1 cellular context compared by ENCODE assay signal in the genomic region with DNA sequence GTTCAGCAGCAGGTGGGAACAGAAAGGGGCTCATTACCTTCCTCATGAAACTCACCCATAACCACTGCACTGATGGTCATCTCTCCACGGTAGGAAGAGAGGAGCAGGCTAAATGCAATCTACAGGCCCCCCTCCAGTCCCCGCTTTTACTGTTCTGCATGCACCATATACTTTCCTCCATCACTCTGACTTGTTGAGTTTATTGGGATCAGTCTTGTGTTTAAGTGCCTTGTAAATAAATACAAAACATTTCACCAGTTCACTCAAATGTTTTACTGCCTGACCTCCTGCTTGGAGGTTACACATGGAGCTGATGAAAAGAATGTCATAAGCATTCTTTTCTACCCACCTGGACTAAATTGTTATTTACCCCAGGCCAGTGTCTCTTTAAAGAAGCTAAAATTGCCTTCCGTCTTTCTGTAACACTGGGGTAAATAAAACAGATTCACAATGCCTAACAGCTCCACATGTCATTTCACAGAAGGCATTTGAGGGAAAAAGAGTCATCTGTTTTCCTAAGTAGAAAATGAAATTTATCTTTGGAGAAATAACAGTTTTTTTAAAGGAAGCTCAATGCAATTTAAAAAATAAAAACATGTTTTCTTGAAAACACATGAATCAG.
TF ChIP-seq lines count a peak whose summit lies in the region.

No MANE protein-coding gene starts in this region.

TF ChIP-seq in HEK293, 187 proteins besides CTCF, POLR2A, EP300 and RAD21 (continued from another document and continues in another):
- TF ChIP-seq, protein P1, sequence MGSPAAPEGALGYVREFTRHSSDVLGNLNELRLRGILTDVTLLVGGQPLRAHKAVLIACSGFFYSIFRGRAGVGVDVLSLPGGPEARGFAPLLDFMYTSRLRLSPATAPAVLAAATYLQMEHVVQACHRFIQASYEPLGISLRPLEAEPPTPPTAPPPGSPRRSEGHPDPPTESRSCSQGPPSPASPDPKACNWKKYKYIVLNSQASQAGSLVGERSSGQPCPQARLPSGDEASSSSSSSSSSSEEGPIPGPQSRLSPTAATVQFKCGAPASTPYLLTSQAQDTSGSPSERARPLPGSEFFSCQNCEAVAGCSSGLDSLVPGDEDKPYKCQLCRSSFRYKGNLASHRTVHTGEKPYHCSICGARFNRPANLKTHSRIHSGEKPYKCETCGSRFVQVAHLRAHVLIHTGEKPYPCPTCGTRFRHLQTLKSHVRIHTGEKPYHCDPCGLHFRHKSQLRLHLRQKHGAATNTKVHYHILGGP (tag by site-specific recombination; IDR thresholded peaks at IDR 0.05): no peak
- TF ChIP-seq, protein P2, sequence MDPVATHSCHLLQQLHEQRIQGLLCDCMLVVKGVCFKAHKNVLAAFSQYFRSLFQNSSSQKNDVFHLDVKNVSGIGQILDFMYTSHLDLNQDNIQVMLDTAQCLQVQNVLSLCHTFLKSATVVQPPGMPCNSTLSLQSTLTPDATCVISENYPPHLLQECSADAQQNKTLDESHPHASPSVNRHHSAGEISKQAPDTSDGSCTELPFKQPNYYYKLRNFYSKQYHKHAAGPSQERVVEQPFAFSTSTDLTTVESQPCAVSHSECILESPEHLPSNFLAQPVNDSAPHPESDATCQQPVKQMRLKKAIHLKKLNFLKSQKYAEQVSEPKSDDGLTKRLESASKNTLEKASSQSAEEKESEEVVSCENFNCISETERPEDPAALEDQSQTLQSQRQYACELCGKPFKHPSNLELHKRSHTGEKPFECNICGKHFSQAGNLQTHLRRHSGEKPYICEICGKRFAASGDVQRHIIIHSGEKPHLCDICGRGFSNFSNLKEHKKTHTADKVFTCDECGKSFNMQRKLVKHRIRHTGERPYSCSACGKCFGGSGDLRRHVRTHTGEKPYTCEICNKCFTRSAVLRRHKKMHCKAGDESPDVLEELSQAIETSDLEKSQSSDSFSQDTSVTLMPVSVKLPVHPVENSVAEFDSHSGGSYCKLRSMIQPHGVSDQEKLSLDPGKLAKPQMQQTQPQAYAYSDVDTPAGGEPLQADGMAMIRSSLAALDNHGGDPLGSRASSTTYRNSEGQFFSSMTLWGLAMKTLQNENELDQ (tag by site-specific recombination; IDR thresholded peaks at IDR 0.05; ENCODE audit: low read depth): no peak
- TF ChIP-seq ZSCAN16 (tag by site-specific recombination; IDR thresholded peaks at IDR 0.05) (0 out of 2 replicates have a peak, but pooled peaks have one; percentile 27), ZNF776 (tag by site-specific recombination; IDR thresholded peaks at IDR 0.05; ENCODE audit: borderline replicate concordance) (no peak), ZEB2 (tag by site-specific recombination; IDR thresholded peaks at IDR 0.05) (peak; percentile 90), IKZF3 (tag by site-specific recombination; IDR thresholded peaks at IDR 0.05) (peak; percentile 97), GLI2 (tag by site-specific recombination; IDR thresholded peaks at IDR 0.05; ENCODE audit: borderline replicate concordance, low read depth) (peak; percentile 95), ZNF423 (tag by site-specific recombination; IDR thresholded peaks at IDR 0.05) (peak; percentile 86), SP7 (tag by site-specific recombination; IDR thresholded peaks at IDR 0.05) (peak; percentile 72), ZNF621 (tag by site-specific recombination; IDR thresholded peaks at IDR 0.05) (no peak), ZNF19 (tag by site-specific recombination; IDR thresholded peaks at IDR 0.05; ENCODE audit: low read depth) (0 out of 2 replicates have a peak, but pooled peaks have one; percentile 74), ZNF341 (tag by site-specific recombination; IDR thresholded peaks at IDR 0.05; ENCODE audit: low read depth) (peak; percentile 35; the same call in 1 of the 2 replicates), ZNF514 (tag by site-specific recombination; IDR thresholded peaks at IDR 0.05) (no peak), ZNF121 (tag by site-specific recombination; IDR thresholded peaks at IDR 0.05) (peak; percentile 73; the same call in 1 of the 2 replicates), ZXDB (tag by site-specific recombination; IDR thresholded peaks at IDR 0.05) (peak; percentile 88), RBAK (tag by site-specific recombination; IDR thresholded peaks at IDR 0.05) (no peak), TCF7L2 (IDR thresholded peaks at IDR 0.05; ENCODE audit: borderline replicate concordance, low read depth, low read length) (peak; percentile 78; the same call in 1 of the 2 replicates), ZNF629 (tag by site-specific recombination; IDR thresholded peaks at IDR 0.05) (peak; percentile 76), PRDM1 (tag by site-specific recombination; IDR thresholded peaks at IDR 0.05) (no peak), ZBTB20 (tag by site-specific recombination; IDR thresholded peaks at IDR 0.05) (no peak), HOXD13 (CRISPR knock-in tag; IDR thresholded peaks at IDR 0.05; ENCODE audit: borderline replicate concordance) (peak; percentile 98), SCRT2 (tag by site-specific recombination; IDR thresholded peaks at IDR 0.05) (peak; percentile 89), ZNF571 (tag by site-specific recombination; IDR thresholded peaks at IDR 0.05) (no peak), ZNF623 (tag by site-specific recombination; IDR thresholded peaks at IDR 0.05) (no peak), YY2 (tag by site-specific recombination; IDR thresholded peaks at IDR 0.05) (no peak), ZNF2 (tag by site-specific recombination; IDR thresholded peaks at IDR 0.05) (peak; percentile 65; the same call in 1 of the 2 replicates), ZNF248 (tag by site-specific recombination; IDR thresholded peaks at IDR 0.05) (no peak), KLF7 (tag by site-specific recombination; IDR thresholded peaks at IDR 0.05; ENCODE audit: borderline replicate concordance) (peak; percentile 84; the same call in 1 of the 2 replicates)
- TF ChIP-seq, protein P3, sequence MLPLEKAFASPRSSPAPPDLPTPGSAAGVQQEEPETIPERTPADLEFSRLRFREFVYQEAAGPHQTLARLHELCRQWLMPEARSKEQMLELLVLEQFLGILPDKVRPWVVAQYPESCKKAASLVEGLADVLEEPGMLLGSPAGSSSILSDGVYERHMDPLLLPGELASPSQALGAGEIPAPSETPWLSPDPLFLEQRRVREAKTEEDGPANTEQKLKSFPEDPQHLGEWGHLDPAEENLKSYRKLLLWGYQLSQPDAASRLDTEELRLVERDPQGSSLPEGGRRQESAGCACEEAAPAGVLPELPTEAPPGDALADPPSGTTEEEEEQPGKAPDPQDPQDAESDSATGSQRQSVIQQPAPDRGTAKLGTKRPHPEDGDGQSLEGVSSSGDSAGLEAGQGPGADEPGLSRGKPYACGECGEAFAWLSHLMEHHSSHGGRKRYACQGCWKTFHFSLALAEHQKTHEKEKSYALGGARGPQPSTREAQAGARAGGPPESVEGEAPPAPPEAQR (tag by site-specific recombination; IDR thresholded peaks at IDR 0.05): no peak
- TF ChIP-seq, protein P4, sequence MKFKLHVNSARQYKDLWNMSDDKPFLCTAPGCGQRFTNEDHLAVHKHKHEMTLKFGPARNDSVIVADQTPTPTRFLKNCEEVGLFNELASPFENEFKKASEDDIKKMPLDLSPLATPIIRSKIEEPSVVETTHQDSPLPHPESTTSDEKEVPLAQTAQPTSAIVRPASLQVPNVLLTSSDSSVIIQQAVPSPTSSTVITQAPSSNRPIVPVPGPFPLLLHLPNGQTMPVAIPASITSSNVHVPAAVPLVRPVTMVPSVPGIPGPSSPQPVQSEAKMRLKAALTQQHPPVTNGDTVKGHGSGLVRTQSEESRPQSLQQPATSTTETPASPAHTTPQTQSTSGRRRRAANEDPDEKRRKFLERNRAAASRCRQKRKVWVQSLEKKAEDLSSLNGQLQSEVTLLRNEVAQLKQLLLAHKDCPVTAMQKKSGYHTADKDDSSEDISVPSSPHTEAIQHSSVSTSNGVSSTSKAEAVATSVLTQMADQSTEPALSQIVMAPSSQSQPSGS (tag by site-specific recombination; IDR thresholded peaks at IDR 0.05; ENCODE audit: low read depth): peak; percentile 81
- TF ChIP-seq, protein P5, sequence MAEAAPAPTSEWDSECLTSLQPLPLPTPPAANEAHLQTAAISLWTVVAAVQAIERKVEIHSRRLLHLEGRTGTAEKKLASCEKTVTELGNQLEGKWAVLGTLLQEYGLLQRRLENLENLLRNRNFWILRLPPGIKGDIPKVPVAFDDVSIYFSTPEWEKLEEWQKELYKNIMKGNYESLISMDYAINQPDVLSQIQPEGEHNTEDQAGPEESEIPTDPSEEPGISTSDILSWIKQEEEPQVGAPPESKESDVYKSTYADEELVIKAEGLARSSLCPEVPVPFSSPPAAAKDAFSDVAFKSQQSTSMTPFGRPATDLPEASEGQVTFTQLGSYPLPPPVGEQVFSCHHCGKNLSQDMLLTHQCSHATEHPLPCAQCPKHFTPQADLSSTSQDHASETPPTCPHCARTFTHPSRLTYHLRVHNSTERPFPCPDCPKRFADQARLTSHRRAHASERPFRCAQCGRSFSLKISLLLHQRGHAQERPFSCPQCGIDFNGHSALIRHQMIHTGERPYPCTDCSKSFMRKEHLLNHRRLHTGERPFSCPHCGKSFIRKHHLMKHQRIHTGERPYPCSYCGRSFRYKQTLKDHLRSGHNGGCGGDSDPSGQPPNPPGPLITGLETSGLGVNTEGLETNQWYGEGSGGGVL (tag by site-specific recombination; IDR thresholded peaks at IDR 0.05): peak; percentile 55
- TF ChIP-seq, protein P6, sequence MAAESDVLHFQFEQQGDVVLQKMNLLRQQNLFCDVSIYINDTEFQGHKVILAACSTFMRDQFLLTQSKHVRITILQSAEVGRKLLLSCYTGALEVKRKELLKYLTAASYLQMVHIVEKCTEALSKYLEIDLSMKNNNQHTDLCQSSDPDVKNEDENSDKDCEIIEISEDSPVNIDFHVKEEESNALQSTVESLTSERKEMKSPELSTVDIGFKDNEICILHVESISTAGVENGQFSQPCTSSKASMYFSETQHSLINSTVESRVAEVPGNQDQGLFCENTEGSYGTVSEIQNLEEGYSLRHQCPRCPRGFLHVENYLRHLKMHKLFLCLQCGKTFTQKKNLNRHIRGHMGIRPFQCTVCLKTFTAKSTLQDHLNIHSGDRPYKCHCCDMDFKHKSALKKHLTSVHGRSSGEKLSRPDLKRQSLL (tag by site-specific recombination; IDR thresholded peaks at IDR 0.05): peak; percentile 40; the same call in 1 of the 2 replicates
- TF ChIP-seq, protein P7, sequence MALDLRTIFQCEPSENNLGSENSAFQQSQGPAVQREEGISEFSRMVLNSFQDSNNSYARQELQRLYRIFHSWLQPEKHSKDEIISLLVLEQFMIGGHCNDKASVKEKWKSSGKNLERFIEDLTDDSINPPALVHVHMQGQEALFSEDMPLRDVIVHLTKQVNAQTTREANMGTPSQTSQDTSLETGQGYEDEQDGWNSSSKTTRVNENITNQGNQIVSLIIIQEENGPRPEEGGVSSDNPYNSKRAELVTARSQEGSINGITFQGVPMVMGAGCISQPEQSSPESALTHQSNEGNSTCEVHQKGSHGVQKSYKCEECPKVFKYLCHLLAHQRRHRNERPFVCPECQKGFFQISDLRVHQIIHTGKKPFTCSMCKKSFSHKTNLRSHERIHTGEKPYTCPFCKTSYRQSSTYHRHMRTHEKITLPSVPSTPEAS (tag by site-specific recombination; IDR thresholded peaks at IDR 0.05): peak; percentile 51; the same call in 1 of the 2 replicates
- TF ChIP-seq, protein P8, sequence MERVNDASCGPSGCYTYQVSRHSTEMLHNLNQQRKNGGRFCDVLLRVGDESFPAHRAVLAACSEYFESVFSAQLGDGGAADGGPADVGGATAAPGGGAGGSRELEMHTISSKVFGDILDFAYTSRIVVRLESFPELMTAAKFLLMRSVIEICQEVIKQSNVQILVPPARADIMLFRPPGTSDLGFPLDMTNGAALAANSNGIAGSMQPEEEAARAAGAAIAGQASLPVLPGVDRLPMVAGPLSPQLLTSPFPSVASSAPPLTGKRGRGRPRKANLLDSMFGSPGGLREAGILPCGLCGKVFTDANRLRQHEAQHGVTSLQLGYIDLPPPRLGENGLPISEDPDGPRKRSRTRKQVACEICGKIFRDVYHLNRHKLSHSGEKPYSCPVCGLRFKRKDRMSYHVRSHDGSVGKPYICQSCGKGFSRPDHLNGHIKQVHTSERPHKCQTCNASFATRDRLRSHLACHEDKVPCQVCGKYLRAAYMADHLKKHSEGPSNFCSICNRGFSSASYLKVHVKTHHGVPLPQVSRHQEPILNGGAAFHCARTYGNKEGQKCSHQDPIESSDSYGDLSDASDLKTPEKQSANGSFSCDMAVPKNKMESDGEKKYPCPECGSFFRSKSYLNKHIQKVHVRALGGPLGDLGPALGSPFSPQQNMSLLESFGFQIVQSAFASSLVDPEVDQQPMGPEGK (tag by site-specific recombination; IDR thresholded peaks at IDR 0.05): peak; percentile 53
- TF ChIP-seq, protein P9, sequence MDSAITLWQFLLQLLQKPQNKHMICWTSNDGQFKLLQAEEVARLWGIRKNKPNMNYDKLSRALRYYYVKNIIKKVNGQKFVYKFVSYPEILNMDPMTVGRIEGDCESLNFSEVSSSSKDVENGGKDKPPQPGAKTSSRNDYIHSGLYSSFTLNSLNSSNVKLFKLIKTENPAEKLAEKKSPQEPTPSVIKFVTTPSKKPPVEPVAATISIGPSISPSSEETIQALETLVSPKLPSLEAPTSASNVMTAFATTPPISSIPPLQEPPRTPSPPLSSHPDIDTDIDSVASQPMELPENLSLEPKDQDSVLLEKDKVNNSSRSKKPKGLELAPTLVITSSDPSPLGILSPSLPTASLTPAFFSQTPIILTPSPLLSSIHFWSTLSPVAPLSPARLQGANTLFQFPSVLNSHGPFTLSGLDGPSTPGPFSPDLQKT (IDR thresholded peaks at IDR 0.05; ENCODE audit: borderline replicate concordance, low read depth, low read length): no peak
- TF ChIP-seq, protein P10, sequence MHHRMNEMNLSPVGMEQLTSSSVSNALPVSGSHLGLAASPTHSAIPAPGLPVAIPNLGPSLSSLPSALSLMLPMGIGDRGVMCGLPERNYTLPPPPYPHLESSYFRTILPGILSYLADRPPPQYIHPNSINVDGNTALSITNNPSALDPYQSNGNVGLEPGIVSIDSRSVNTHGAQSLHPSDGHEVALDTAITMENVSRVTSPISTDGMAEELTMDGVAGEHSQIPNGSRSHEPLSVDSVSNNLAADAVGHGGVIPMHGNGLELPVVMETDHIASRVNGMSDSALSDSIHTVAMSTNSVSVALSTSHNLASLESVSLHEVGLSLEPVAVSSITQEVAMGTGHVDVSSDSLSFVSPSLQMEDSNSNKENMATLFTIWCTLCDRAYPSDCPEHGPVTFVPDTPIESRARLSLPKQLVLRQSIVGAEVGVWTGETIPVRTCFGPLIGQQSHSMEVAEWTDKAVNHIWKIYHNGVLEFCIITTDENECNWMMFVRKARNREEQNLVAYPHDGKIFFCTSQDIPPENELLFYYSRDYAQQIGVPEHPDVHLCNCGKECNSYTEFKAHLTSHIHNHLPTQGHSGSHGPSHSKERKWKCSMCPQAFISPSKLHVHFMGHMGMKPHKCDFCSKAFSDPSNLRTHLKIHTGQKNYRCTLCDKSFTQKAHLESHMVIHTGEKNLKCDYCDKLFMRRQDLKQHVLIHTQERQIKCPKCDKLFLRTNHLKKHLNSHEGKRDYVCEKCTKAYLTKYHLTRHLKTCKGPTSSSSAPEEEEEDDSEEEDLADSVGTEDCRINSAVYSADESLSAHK (tag by site-specific recombination; IDR thresholded peaks at IDR 0.05): peak; percentile 97
- TF ChIP-seq, protein P11, sequence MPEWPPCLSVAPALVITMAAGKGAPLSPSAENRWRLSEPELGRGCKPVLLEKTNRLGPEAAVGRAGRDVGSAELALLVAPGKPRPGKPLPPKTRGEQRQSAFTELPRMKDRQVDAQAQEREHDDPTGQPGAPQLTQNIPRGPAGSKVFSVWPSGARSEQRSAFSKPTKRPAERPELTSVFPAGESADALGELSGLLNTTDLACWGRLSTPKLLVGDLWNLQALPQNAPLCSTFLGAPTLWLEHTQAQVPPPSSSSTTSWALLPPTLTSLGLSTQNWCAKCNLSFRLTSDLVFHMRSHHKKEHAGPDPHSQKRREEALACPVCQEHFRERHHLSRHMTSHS (tag by site-specific recombination; IDR thresholded peaks at IDR 0.05): peak; percentile 99
